18 cellular contexts compared by ENCODE assay signal in the genomic region with DNA sequence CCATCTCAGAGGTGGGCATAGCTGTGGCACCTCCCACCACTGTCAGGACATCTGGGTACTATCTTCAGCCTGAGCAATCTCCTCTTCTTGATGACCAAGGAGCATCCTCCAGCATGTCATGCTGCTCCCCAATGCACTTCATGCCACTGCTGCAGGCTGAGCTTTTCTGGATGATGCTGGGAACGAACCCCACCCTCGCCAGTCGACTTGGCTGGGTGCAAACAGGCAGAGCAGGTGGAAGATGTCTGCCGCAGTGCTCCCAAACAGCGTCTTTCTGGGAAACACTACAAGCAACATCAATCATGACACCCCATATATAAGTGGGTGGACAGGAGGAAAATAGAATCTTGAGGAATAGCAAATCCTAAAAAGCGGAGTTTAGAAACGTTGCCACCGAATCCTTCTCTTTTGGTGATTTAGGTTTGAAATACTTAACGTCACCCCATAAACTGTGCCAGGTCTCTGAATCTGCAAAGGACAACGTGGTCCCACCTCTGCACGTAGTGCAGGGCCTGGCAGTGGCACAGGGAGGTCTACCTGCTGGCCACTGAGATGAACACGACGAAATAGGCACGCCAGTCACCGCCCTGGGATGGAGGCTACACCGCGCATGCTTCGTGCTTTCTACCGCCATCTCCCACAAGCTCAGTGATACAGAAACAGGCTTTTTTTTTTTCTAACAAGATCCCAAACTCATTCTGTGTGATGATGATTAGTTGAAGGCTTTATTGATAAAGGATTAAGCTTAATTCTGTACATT.
"Had no signal": no experiment of that assay in that cellular context is flagged by ENCODE, and none has a peak within 500 bp of the region (broad histone marks: within the 10 kb centered on the region; RNA-seq: fewer than 3 reads in every experiment).

No MANE protein-coding gene starts in this region.

- H3K4me1 ChIP-seq: foreskin keratinocyte, lower lobe of right lung, tibial artery had no signal

- ATAC-seq: foreskin keratinocyte; heart left ventricle; left lung; lower lobe of right lung; sciatic nerve; stimulated activated naive B cell treated with anti-CD40 and anti-IgM and Interleukin-4, amounts not matched to agents 10 μg/mL and 1 μg/mL and 100 μg/mL, for 72 hours had no signal

- H3K27me3 Mint-ChIP-seq: dendritic cell treated with granulocyte-macrophage colony-stimulating factor and Interleukin-4, amounts not matched to agents 40 ng/mL and 50 ng/mL, for 4 days; memory B cell; stimulated activated naive B cell treated with anti-CD40 and anti-IgM and Interleukin-4, amounts not matched to agents 10 μg/mL and 1 μg/mL and 100 μg/mL, for 72 hours had no signal

- H3K27ac Mint-ChIP-seq: dendritic cell treated with granulocyte-macrophage colony-stimulating factor and Interleukin-4, amounts not matched to agents 40 ng/mL and 50 ng/mL, for 4 days; memory B cell; mesothelial cell of epicardium; nephron progenitor cell; stimulated activated naive B cell treated with anti-CD40 and anti-IgM and Interleukin-4, amounts not matched to agents 10 μg/mL and 1 μg/mL and 100 μg/mL, for 72 hours had no signal

- H3K4me3 ChIP-seq: heart left ventricle, left lung, lower lobe of right lung, tibial artery had no signal

- H3K4me1 Mint-ChIP-seq: mesothelial cell of epicardium, nephron progenitor cell had no signal

- H3K36me3 ChIP-seq: neutrophil had no signal

- H3K27me3 ChIP-seq: foreskin keratinocyte, heart left ventricle, left lung, neutrophil, tibial artery had no signal

- H3K27ac ChIP-seq: foreskin keratinocyte, heart left ventricle, left lung, lower lobe of right lung, neutrophil, tibial artery had no signal

- H3K9me3 ChIP-seq: heart left ventricle, left lung, lower lobe of right lung, neutrophil, tibial artery had no signal

- H3K36me3 Mint-ChIP-seq: mesothelial cell of epicardium had no signal

- H3K9me3 Mint-ChIP-seq: dendritic cell treated with granulocyte-macrophage colony-stimulating factor and Interleukin-4, amounts not matched to agents 40 ng/mL and 50 ng/mL, for 4 days; memory B cell; mesothelial cell of epicardium; nephron progenitor cell; stimulated activated naive B cell treated with anti-CD40 and anti-IgM and Interleukin-4, amounts not matched to agents 10 μg/mL and 1 μg/mL and 100 μg/mL, for 72 hours had no signal

- H3K4me3 Mint-ChIP-seq: dendritic cell treated with granulocyte-macrophage colony-stimulating factor and Interleukin-4, amounts not matched to agents 40 ng/mL and 50 ng/mL, for 4 days; memory B cell; mesothelial cell of epicardium; nephron progenitor cell; stimulated activated naive B cell treated with anti-CD40 and anti-IgM and Interleukin-4, amounts not matched to agents 10 μg/mL and 1 μg/mL and 100 μg/mL, for 72 hours had no signal

- DNase-seq: cerebellar nuclear complex; erythroblast; foreskin keratinocyte; heart left ventricle; hypothalamus; islet precursor cell; left lung; lower lobe of right lung; nephron progenitor cell; stimulated activated CD4-positive, alpha-beta T cell treated with anti-CD3 and anti-CD28 coated beads, Interleukin-2, amount 100 ng/mL, for 24 hours; stimulated activated CD4-positive, alpha-beta T cell treated with anti-CD3 and anti-CD28 coated beads, Interleukin-4, amount 100 ng/mL, for 4 hours; stimulated activated naive B cell treated with anti-CD40 and anti-IgM and Interleukin-4, amounts not matched to agents 10 μg/mL and 1 μg/mL and 100 μg/mL, for 72 hours had no signal
